Comparison of ENCODE assay signal across 9 cellular contexts in the genomic region with DNA sequence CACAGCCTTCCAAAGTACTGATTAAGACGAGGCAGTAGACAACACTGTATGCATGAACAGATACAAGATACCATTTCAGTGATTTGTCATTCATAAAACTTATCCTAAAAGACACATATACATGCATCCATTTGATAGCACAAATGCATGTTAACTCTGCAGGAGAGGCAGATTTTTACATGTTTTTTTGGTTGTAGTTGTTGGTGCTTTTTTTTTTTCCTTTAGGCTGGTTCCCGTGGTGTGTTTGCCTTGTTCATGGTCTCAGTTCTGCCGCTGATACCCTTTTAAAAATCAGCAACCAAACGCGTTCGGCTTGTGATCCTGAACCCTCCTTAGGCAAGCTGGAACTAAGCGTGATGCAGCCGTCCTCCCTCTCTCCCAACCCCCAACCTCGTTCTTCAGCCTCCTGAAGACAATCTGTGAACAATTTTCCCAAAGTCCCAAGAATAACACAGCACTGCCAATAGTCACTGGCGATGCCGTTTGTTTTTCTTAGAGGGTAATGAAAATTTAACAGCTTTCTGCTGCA. TPM values are rescaled to one million over a fixed set of nuclear protein-coding genes. Genes with fewer than 3 reads are reported as not detected.
A peak's percentile ranks its signal among the peaks of the same experiment; 100 is the strongest.
DNase-seq lines count a peak whose midpoint lies in the region; ATAC-seq and TF ChIP-seq lines count a peak whose summit lies in the region.
"Had no signal": no experiment of that assay in that cellular context is flagged by ENCODE, and none has a peak within 500 bp of the region (broad histone marks: within the 10 kb centered on the region; RNA-seq: fewer than 3 reads in every experiment).

No MANE protein-coding gene starts in this region.

- ATAC-seq in HG03457 (IDR thresholded peaks at IDR 0.05; ENCODE audit: unreplicated experiment) (no peak), GM21390 (IDR thresholded peaks at IDR 0.05; ENCODE audit: unreplicated experiment) (no peak)

- H3K36me3 ChIP-seq in A673 (ENCODE audit: insufficient read depth, low read length, poor library complexity, severe bottlenecking) (no peaks in the 10 kb centered on the region), HUES64 (ENCODE audit: insufficient read depth, low read length) (no peaks in the 10 kb centered on the region)

- H3K4me3 ChIP-seq in A673 (ENCODE audit: low read depth, low read length, poor library complexity, severe bottlenecking) (peak overlapping the region; percentile 59), HUES64 (ENCODE audit: low read length) (peak overlapping the region; percentile 79), coronary artery (peak overlapping the region; percentile 86)

- POLR2A ChIA-PET in A673 (lab: Charles Lee; ENCODE audit: low non-redundant PET) = no interaction called here

- H3K9me3 ChIP-seq in A673 (ENCODE audit: low read depth, low read length, poor library complexity, severe bottlenecking) = no peaks in the 10 kb centered on the region
- no peaks in the 10 kb centered on the region for H3K9me3 ChIP-seq in HUES64 (ENCODE audit: insufficient read depth, low read depth, low read length)

- no peak for DNase-seq in A673 (ENCODE audit: low spot score)
- DNase-seq in coronary artery (ENCODE audit: low spot score) = no peak
- DNase-seq in myocyte (ENCODE audit: low read depth) = peak; percentile 37
- no peak for DNase-seq in kidney glomerular epithelial cell (lab: John Stamatoyannopoulos, UW)
- DNase-seq in NCI-H187 (lab: John Stamatoyannopoulos, UW) = no peak
- DNase-seq: foreskin keratinocyte had no signal

- BruUV-seq in A673 (replicated peaks; lab: Mats Ljungman, UMichigan) = no TSS peak

- peaks cover 26% of the 10 kb centered on the region for H3K4me1 ChIP-seq in A673 (ENCODE audit: insufficient read depth, low read length, poor library complexity, severe bottlenecking)
- H3K4me1 ChIP-seq in HUES64 (ENCODE audit: insufficient read depth, low read length) = peaks cover 11% of the 10 kb centered on the region; the same call in 1 of the 2 replicates

- TF ChIP-seq CTCF in A673 (conservative IDR thresholded peaks at IDR 0.05; ENCODE audit: low read depth, low read length) (no peak), coronary artery (IDR thresholded peaks at IDR 0.05) (no peak)

- H3K27me3 ChIP-seq in A673 (replicated peaks; ENCODE audit: insufficient read depth, low read depth, low read length, poor library complexity) (peaks cover 26% of the 10 kb centered on the region), HUES64 (ENCODE audit: insufficient read depth, low read length) (peaks cover 50% of the 10 kb centered on the region)

- peak overlapping the region; percentile 71; the same call in 1 of the 2 replicates for H3K9ac ChIP-seq in HUES64 (ENCODE audit: low read depth, low read length)

- intact Hi-C loops in A673 (cut with micrococcal nuclease; ENCODE audit: unreplicated experiment) = loop anchor here (5.0 kb wide), 3 partner anchors 106 to 749 kb away; no protein-coding TSS in a partner anchor

- WGBS in HUES64 = 21% methylated on average over 11 of the region's 11 CpGs

- H3K27ac ChIP-seq in A673 (ENCODE audit: low read depth, low read length, poor library complexity, severe bottlenecking) = no peak overlapping the region
- no peak overlapping the region for H3K27ac ChIP-seq in HUES64 (ENCODE audit: low read depth, low read length)
- H3K27ac ChIP-seq in coronary artery = peak overlapping the region in 1 of 2 donors; percentile 76
- H3K27ac ChIP-seq: foreskin keratinocyte had no signal

- CTCF ChIA-PET in A673 (lab: Charles Lee) = no interaction called here

RNA-seq across cellular contexts. Expression of a gene that starts 1.2 kb away (rescaled TPM):
- total RNA-seq in A673 (2021) = 0.70 and 1.1 TPM in 2 replicates
- polyA plus RNA-seq in HUES64 (2013, experiment 1 of 2) = 19.5 TPM
- polyA plus RNA-seq in HUES64 (2013, experiment 2 of 2) = 16.2 TPM
- 12.3 and 15.6 TPM in 2 replicates for total RNA-seq in myocyte
- 31.9 TPM for polyA plus RNA-seq in myocyte (2012)
